ENCODE assay signal across 8 cellular contexts in genomic region chr12:120468846-120469449, GRCh38. TPM values are rescaled to one million over a fixed set of nuclear protein-coding genes. Genes with fewer than 3 reads are reported as not detected.
DNase-seq lines count a peak whose midpoint lies in the region; ATAC-seq and TF ChIP-seq lines count a peak whose summit lies in the region.

No MANE protein-coding gene starts in this region.

- H3K36me3 ChIP-seq in duodenal mucosa (ENCODE audit: control insufficient read depth in 1 of 2, insufficient read depth in 2 of 2, low read length in 2 of 2) (peaks cover 14 to 30% of the 10 kb centered on the region in 2 donors), mesendoderm (ENCODE audit: control insufficient read depth, insufficient read depth, low read length) (peaks cover 5% of the 10 kb centered on the region)

- no peaks in the 10 kb centered on the region for H3K27me3 Mint-ChIP-seq in stimulated activated naive CD8-positive, alpha-beta T cell treated with anti-CD3 and anti-CD28 coated beads, Interleukin-15, Interleukin-2, amounts not matched to agents 100 ng/mL and 50 ng/mL, for 24 hours

- H3K9me3 ChIP-seq in duodenal mucosa (ENCODE audit: control insufficient read depth in 1 of 2, low read length in 2 of 2): no peaks in the 10 kb centered on the region

- peak overlapping the region; percentile 93 for H2BK5ac ChIP-seq in mesendoderm (ENCODE audit: low read length)

- peak overlapping the region; percentile 63 for H3K18ac ChIP-seq in mesendoderm (ENCODE audit: low read length)

- H3K4me3 ChIP-seq in AG09309 (ENCODE audit: control insufficient read depth, low read depth, low read length): peak overlapping the region; percentile 75
- peak overlapping the region; percentile 60 for H3K4me3 ChIP-seq in WI38 (ENCODE audit: low read depth, low read length)
- peak overlapping the region; percentile 73 to 87 for H3K4me3 ChIP-seq in duodenal mucosa (ENCODE audit: low read depth in 1 of 2, low read length in 2 of 2)
- peak overlapping the region; percentile 90 for H3K4me3 ChIP-seq in mesendoderm (ENCODE audit: low read length)

- H3K4me2 ChIP-seq in mesendoderm (ENCODE audit: low read length): peak overlapping the region; percentile 83

- H3K79me1 ChIP-seq in mesendoderm (ENCODE audit: low read length): peaks cover 10% of the 10 kb centered on the region

- H3K4ac ChIP-seq in mesendoderm (ENCODE audit: low read depth, low read length): peak overlapping the region; percentile 96

- peak overlapping the region; percentile 77 for H3K27ac Mint-ChIP-seq in stimulated activated naive CD8-positive, alpha-beta T cell treated with anti-CD3 and anti-CD28 coated beads, Interleukin-15, Interleukin-2, amounts not matched to agents 100 ng/mL and 50 ng/mL, for 24 hours

- H2AK5ac ChIP-seq in mesendoderm (ENCODE audit: low read length): no peak overlapping the region

- peak overlapping the region; percentile 4 for H2BK120ac ChIP-seq in mesendoderm (ENCODE audit: low read depth, low read length)

- no peak overlapping the region for H2BK15ac ChIP-seq in mesendoderm (replicated peaks; ENCODE audit: low read depth)

- H3K9ac ChIP-seq in duodenal mucosa (ENCODE audit: low read depth in 1 of 2, low read length in 2 of 2): peak overlapping the region; percentile 69 to 79
- H3K9ac ChIP-seq in mesendoderm (ENCODE audit: low read length): peak overlapping the region; percentile 99

- H4K5ac ChIP-seq in mesendoderm (ENCODE audit: low read length): no peak overlapping the region

- H3K79me2 ChIP-seq in mesendoderm (ENCODE audit: control insufficient read depth, insufficient read depth, low read length): peaks cover 34% of the 10 kb centered on the region

- H3K4me3 Mint-ChIP-seq in stimulated activated naive CD8-positive, alpha-beta T cell treated with anti-CD3 and anti-CD28 coated beads, Interleukin-15, Interleukin-2, amounts not matched to agents 100 ng/mL and 50 ng/mL, for 24 hours: peak overlapping the region; percentile 91

- ATAC-seq in GM18907 (IDR thresholded peaks at IDR 0.05; ENCODE audit: unreplicated experiment) (peak; percentile 30), HG03175 (IDR thresholded peaks at IDR 0.05; ENCODE audit: unreplicated experiment) (peak; percentile 16)

- peak overlapping the region; percentile 91 for H3K27ac ChIP-seq in duodenal mucosa (ENCODE audit: low read depth, low read length)
- peak overlapping the region; percentile 80 for H3K27ac ChIP-seq in mesendoderm (ENCODE audit: low read depth, low read length)

- no peak overlapping the region for H4K8ac ChIP-seq in mesendoderm (ENCODE audit: low read depth, low read length)

- H3K9me3 Mint-ChIP-seq in stimulated activated naive CD8-positive, alpha-beta T cell treated with anti-CD3 and anti-CD28 coated beads, Interleukin-15, Interleukin-2, amounts not matched to agents 100 ng/mL and 50 ng/mL, for 24 hours: no peaks in the 10 kb centered on the region

- peak overlapping the region; percentile 99 for H3K23ac ChIP-seq in mesendoderm (ENCODE audit: low read length)

- no CpG with 5 or more reads among the region's 57 CpGs for WGBS in mesendoderm (ENCODE audit: extremely low coverage, insufficient coverage, low lambda C conversion rate)

- H3K36me3 Mint-ChIP-seq in stimulated activated naive CD8-positive, alpha-beta T cell treated with anti-CD3 and anti-CD28 coated beads, Interleukin-15, Interleukin-2, amounts not matched to agents 100 ng/mL and 50 ng/mL, for 24 hours (ENCODE audit: low read depth): peaks cover 41% of the 10 kb centered on the region

- peaks cover 10 to 27% of the 10 kb centered on the region in 2 donors for H3K4me1 ChIP-seq in duodenal mucosa (ENCODE audit: control insufficient read depth in 1 of 2, insufficient read depth in 2 of 2, low read length in 2 of 2)
- H3K4me1 ChIP-seq in mesendoderm (ENCODE audit: control insufficient read depth, low read depth, low read length): no peaks in the 10 kb centered on the region

- DNase-seq in AG09309 (ENCODE audit: low read depth) (no peak), mesendoderm (no peak), dedifferentiated amniotic fluid mesenchymal stem cell (ENCODE audit: extremely low spot score) (no peak)

- H3K4me1 Mint-ChIP-seq in stimulated activated naive CD8-positive, alpha-beta T cell treated with anti-CD3 and anti-CD28 coated beads, Interleukin-15, Interleukin-2, amounts not matched to agents 100 ng/mL and 50 ng/mL, for 24 hours (ENCODE audit: low read depth): peaks cover 66% of the 10 kb centered on the region

- peak overlapping the region; percentile 100 for H3K56ac ChIP-seq in mesendoderm (ENCODE audit: low read length)

- TF ChIP-seq CTCF in AG09309 (IDR thresholded peaks at IDR 0.05; ENCODE audit: control insufficient read depth, insufficient read depth, low read depth, low read length, missing control alignments) (no peak), WI38 (IDR thresholded peaks at IDR 0.05; ENCODE audit: low read depth, low read length) (no peak)

- H3K27me3 ChIP-seq in duodenal mucosa (ENCODE audit: control insufficient read depth in 1 of 2, insufficient read depth in 2 of 2, low read length in 2 of 2) (no peaks in the 10 kb centered on the region), mesendoderm (ENCODE audit: insufficient read depth, low read length, poor library complexity) (no peaks in the 10 kb centered on the region)

RNA-seq across cellular contexts. Expression of gene SRSF9, which starts 0.6 kb away (rescaled TPM):
- 267 TPM for polyA plus RNA-seq in mesendoderm (2013, experiment 1 of 2)
- 263 TPM for polyA plus RNA-seq in mesendoderm (2013, experiment 2 of 2)

RNA-seq across cellular contexts. Expression of gene GATC, which starts 22.7 kb away (rescaled TPM):
- 21.1 TPM for polyA plus RNA-seq in mesendoderm (2013, experiment 1 of 2)
- polyA plus RNA-seq in mesendoderm (2013, experiment 2 of 2): 21.0 TPM

RNA-seq across cellular contexts. Expression of gene TRIAP1, which starts 22.8 kb away (rescaled TPM):
- polyA plus RNA-seq in mesendoderm (2013, experiment 1 of 2): 86.2 TPM
- 85.3 TPM for polyA plus RNA-seq in mesendoderm (2013, experiment 2 of 2)

RNA-seq across cellular contexts. Expression of gene DYNLL1, which starts 27.0 kb away (rescaled TPM):
- polyA plus RNA-seq in mesendoderm (2013, experiment 1 of 2): 544 TPM
- 543 TPM for polyA plus RNA-seq in mesendoderm (2013, experiment 2 of 2)

RNA-seq across cellular contexts. Expression of gene COX6A1, which starts 31.0 kb away (rescaled TPM):
- 833 TPM for polyA plus RNA-seq in mesendoderm (2013, experiment 1 of 2)
- 817 TPM for polyA plus RNA-seq in mesendoderm (2013, experiment 2 of 2)
